In genomic region chr4:92305148-92305877, GRCh38 we compare ENCODE assay signal across 7 cellular contexts. TPM values are rescaled to one million over a fixed set of nuclear protein-coding genes. Genes with fewer than 3 reads are reported as not detected.
DNase-seq lines count a peak whose midpoint lies in the region; ATAC-seq and TF ChIP-seq lines count a peak whose summit lies in the region.

No MANE protein-coding gene starts in this region.

- no peak overlapping the region for H3K27ac ChIP-seq in colonic mucosa

- H3K9ac ChIP-seq in colonic mucosa (ENCODE audit: low read depth in 2 of 2, low read length in 2 of 2) = no peak overlapping the region

- ATAC-seq in activated CD4-positive, CD25-positive, alpha-beta regulatory T cell treated with anti-CD3 and anti-CD28 coated beads, Interleukin-2, amount 50 U/mL, for 24 hours = no peak

- peak overlapping the region; percentile 11 for H3K4me3 ChIP-seq in colonic mucosa

- intact Hi-C loops in colonic mucosa (cut with DNase I) = no loop called here

- H3K4me1 ChIP-seq in colonic mucosa = no peaks in the 10 kb centered on the region

- H3K27me3 ChIP-seq in colonic mucosa = peaks cover 38% of the 10 kb centered on the region

- H3K36me3 ChIP-seq in colonic mucosa = no peaks in the 10 kb centered on the region

- TF ChIP-seq CTCF in GM20000 (IDR thresholded peaks at IDR 0.05; ENCODE audit: extremely low read depth, missing control alignments) = no peak
- no peak for TF ChIP-seq CTCF in colonic mucosa (IDR thresholded peaks at IDR 0.05)

- H3K9me3 ChIP-seq in colonic mucosa = no peaks in the 10 kb centered on the region

- DNase-seq in GM20000 (ENCODE audit: low spot score) = peak; percentile 23
- peak; percentile 72 for DNase-seq in NCI-H510A treated with DMSO at 0.1 percent for 48 hours (lab: John Stamatoyannopoulos, UW)
- DNase-seq in colonic mucosa = no peak
- DNase-seq in left kidney (ENCODE audit: low read depth, low spot score) = peak; percentile 90
- peak; percentile 79 for DNase-seq in superior temporal gyrus (ENCODE audit: extremely low spot score)
- DNase-seq in stimulated activated naive CD4-positive, alpha-beta T cell treated with Interleukin-2 at 50 U/mL for 16 hours (lab: John Stamatoyannopoulos, UW) = no peak

RNA-seq across cellular contexts. Expression of gene GRID2, which starts 1.5 kb away (rescaled TPM):
- total RNA-seq in colonic mucosa = not detected

Comparison
In these comparisons a context has a peak if more than half of its experiments do, and no peak if none do; other contexts are left out.
1. DNase-seq: peak in GM20000 (single experiment), NCI-H510A treated with DMSO at 0.1 percent for 48 hours (single experiment), left kidney (single experiment) and superior temporal gyrus (single experiment); none in colonic mucosa (single experiment) and stimulated activated naive CD4-positive, alpha-beta T cell treated with Interleukin-2 at 50 U/mL for 16 hours (single experiment).